Comparison of ENCODE assay signal across 19 cellular contexts in the genomic region with DNA sequence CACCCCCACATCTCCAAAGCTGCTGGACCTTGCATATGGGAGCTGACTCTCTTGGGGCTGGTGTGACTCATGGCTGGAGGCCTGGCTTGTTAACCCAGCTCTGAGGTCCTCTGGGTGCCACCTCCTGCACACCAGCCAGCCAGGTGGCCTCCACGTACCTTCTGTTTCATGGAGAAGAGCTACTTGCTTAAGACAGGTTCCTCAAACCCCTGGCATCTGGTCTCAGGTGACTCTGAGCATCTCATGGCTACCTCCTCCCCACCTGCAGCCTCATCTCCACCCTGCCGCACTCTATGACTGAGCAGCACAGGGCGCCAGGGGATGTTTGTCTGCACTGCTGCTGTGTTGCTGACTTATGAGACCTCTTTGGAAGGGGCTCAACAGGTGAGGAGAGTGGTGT. TPM values are rescaled to one million over a fixed set of nuclear protein-coding genes. Genes with fewer than 3 reads are reported as not detected.
DNase-seq lines count a peak whose midpoint lies in the region; ATAC-seq and TF ChIP-seq lines count a peak whose summit lies in the region.
"Had no signal": no experiment of that assay in that cellular context is flagged by ENCODE, and none has a peak within 500 bp of the region (broad histone marks: within the 10 kb centered on the region; RNA-seq: fewer than 3 reads in every experiment).

No MANE protein-coding gene starts in this region.

- ATAC-seq in stimulated activated effector memory CD8-positive, alpha-beta T cell treated with anti-CD3 and anti-CD28 coated beads, Interleukin-12 subunit alpha, Interleukin-12 subunit beta, amount 100 ng/mL, for 72 hours: no peak
- no peak for ATAC-seq in HG03520 (IDR thresholded peaks at IDR 0.05; ENCODE audit: unreplicated experiment)
- ATAC-seq: natural killer cell had no signal

- TF ChIP-seq CTCF in OCI-LY1 (IDR thresholded peaks at IDR 0.05; ENCODE audit: low read length) (no peak), dorsolateral prefrontal cortex (IDR thresholded peaks at IDR 0.05 in 54 of 56, conservative IDR thresholded peaks at IDR 0.05 in 2 of 56; ENCODE audit: low read depth in 1 of 56, partially characterized antibody in 56 of 56) (no peak), adrenal gland (IDR thresholded peaks at IDR 0.05) (no peak)

- no peaks in the 10 kb centered on the region for H4K20me1 ChIP-seq in OCI-LY1 (ENCODE audit: insufficient read depth, low read length)

- H3K4me1 Mint-ChIP-seq in activated CD4-positive, alpha-beta T cell treated with anti-CD3 and anti-CD28 coated beads, Interleukin-2, amount 10 ng/mL, durations not matched to agents 24 days and 14 days: peaks cover 38% of the 10 kb centered on the region
- H3K4me1 Mint-ChIP-seq in stimulated activated effector memory CD8-positive, alpha-beta T cell treated with anti-CD3 and anti-CD28 coated beads, Interleukin-12 subunit alpha, Interleukin-12 subunit beta, amount 100 ng/mL, for 72 hours: peaks cover 93% of the 10 kb centered on the region

- no peaks in the 10 kb centered on the region for H3K9me3 ChIP-seq in OCI-LY1 (ENCODE audit: low read length)
- H3K9me3 ChIP-seq in adrenal gland (replicated peaks in 1 of 3): no peaks in the 10 kb centered on the region
- H3K9me3 ChIP-seq: tibial nerve had no signal

- H3K79me2 ChIP-seq in OCI-LY1 (ENCODE audit: insufficient read depth, low read length): peaks cover 82% of the 10 kb centered on the region

- no peak overlapping the region for H3K9ac ChIP-seq in OCI-LY1 (ENCODE audit: low read length)
- H3K9ac ChIP-seq: GM23248 had no signal

- H2AFZ ChIP-seq in OCI-LY1 (ENCODE audit: low read length): no peak overlapping the region
- H2AFZ ChIP-seq: GM23248 had no signal

- no peaks in the 10 kb centered on the region for H3K9me2 ChIP-seq in OCI-LY1 (ENCODE audit: low read depth, low read length)

- H3K27me3 ChIP-seq in OCI-LY1 (ENCODE audit: insufficient read depth, low read length) (no peaks in the 10 kb centered on the region), dorsolateral prefrontal cortex (no peaks in the 10 kb centered on the region), adrenal gland (no peaks in the 10 kb centered on the region)
- H3K27me3 ChIP-seq: spleen, tibial nerve had no signal

- H3K27me3 Mint-ChIP-seq in activated CD4-positive, alpha-beta T cell treated with anti-CD3 and anti-CD28 coated beads, Interleukin-2, amount 10 ng/mL, durations not matched to agents 24 days and 14 days: no peaks in the 10 kb centered on the region
- H3K27me3 Mint-ChIP-seq: IgD-negative memory B cell had no signal

- H3K9me3 Mint-ChIP-seq in activated CD4-positive, alpha-beta T cell treated with anti-CD3 and anti-CD28 coated beads, Interleukin-2, amount 10 ng/mL, durations not matched to agents 24 days and 14 days: no peaks in the 10 kb centered on the region
- H3K9me3 Mint-ChIP-seq in stimulated activated effector memory CD8-positive, alpha-beta T cell treated with anti-CD3 and anti-CD28 coated beads, Interleukin-12 subunit alpha, Interleukin-12 subunit beta, amount 100 ng/mL, for 72 hours: no peaks in the 10 kb centered on the region
- H3K9me3 Mint-ChIP-seq: natural killer cell had no signal

- H3K4me3 ChIP-seq in OCI-LY1 (ENCODE audit: low read depth, low read length, poor library complexity, severe bottlenecking) (no peak overlapping the region), dorsolateral prefrontal cortex (peak overlapping the region in 1 of 59 donors; percentile 8), adrenal gland (no peak overlapping the region)
- H3K4me3 ChIP-seq: GM23248, spleen, tibial nerve had no signal

- TF ChIP-seq POLR2A in adrenal gland (IDR thresholded peaks at IDR 0.05): no peak

- no peak overlapping the region for H3K4me3 Mint-ChIP-seq in activated CD4-positive, alpha-beta T cell treated with anti-CD3 and anti-CD28 coated beads, Interleukin-2, amount 10 ng/mL, durations not matched to agents 24 days and 14 days
- no peak overlapping the region for H3K4me3 Mint-ChIP-seq in stimulated activated effector memory CD8-positive, alpha-beta T cell treated with anti-CD3 and anti-CD28 coated beads, Interleukin-12 subunit alpha, Interleukin-12 subunit beta, amount 100 ng/mL, for 72 hours
- H3K4me3 Mint-ChIP-seq: activated T-helper 1 cell treated with anti-CD3 and anti-CD28 coated beads, Interleukin-12 subunit alpha, Interleukin-12 subunit beta, Interleukin-2, Interleukin-4 antibody, amounts not matched to agents 30 ng/mL and 10 ng/mL and 1 ng/mL, durations not matched to agents 14 hours and 24 hours and 36 hours; IgD-negative memory B cell had no signal

- intact Hi-C loops in activated CD4-positive, alpha-beta T cell treated with anti-CD3 and anti-CD28 coated beads, Interleukin-2, amount 10 ng/mL, durations not matched to agents 24 days and 14 days (cut with micrococcal nuclease): no loop called here
- intact Hi-C loops in dorsolateral prefrontal cortex (cut with DNase I): loop anchor here in 1 of 2 donors (2.0 to 5.0 kb wide), 2 partner anchors 34 to 55 kb away; a partner anchor contains a TSS
- intact Hi-C loops in adrenal gland (cut with DNase I): no loop called here

- H3F3A ChIP-seq in OCI-LY1 (ENCODE audit: insufficient read depth, low read length): no peaks in the 10 kb centered on the region

- H3K36me3 Mint-ChIP-seq in activated CD4-positive, alpha-beta T cell treated with anti-CD3 and anti-CD28 coated beads, Interleukin-2, amount 10 ng/mL, durations not matched to agents 24 days and 14 days (ENCODE audit: low read depth): peaks cover 17% of the 10 kb centered on the region
- H3K36me3 Mint-ChIP-seq in stimulated activated effector memory CD8-positive, alpha-beta T cell treated with anti-CD3 and anti-CD28 coated beads, Interleukin-12 subunit alpha, Interleukin-12 subunit beta, amount 100 ng/mL, for 72 hours: peaks cover 5% of the 10 kb centered on the region
- H3K36me3 Mint-ChIP-seq: natural killer cell had no signal

- no peak overlapping the region; the same call in 1 of the 2 replicates for H3K4me2 ChIP-seq in OCI-LY1 (ENCODE audit: low read length)

- peaks cover 48% of the 10 kb centered on the region for H3K36me3 ChIP-seq in OCI-LY1 (ENCODE audit: insufficient read depth, low read length)
- no peaks in the 10 kb centered on the region for H3K36me3 ChIP-seq in adrenal gland (replicated peaks in 1 of 2)
- H3K36me3 ChIP-seq: tibial nerve had no signal

- DNase-seq in activated CD4-positive, alpha-beta T cell treated with anti-CD3 and anti-CD28 coated beads, Interleukin-2, amount 10 ng/mL, durations not matched to agents 24 days and 14 days: no peak
- DNase-seq in activated CD4-positive, alpha-beta T cell treated with anti-CD3 and anti-CD28 coated beads for 4 hours: no peak
- DNase-seq in dorsolateral prefrontal cortex (no peak), adrenal gland (no peak), 8988T (no peak)
- DNase-seq in stimulated activated effector memory CD8-positive, alpha-beta T cell treated with anti-CD3 and anti-CD28 coated beads, Interleukin-12 subunit alpha, Interleukin-12 subunit beta, amount 100 ng/mL, for 72 hours (ENCODE audit: low spot score in 2 of 2): no peak
- DNase-seq: DMS79; GM23248; islet precursor cell; natural killer cell; NCI-H2029 treated with DMSO at 0.1 percent for 48 hours; NCI-H510A; spleen; stimulated activated CD8-positive, alpha-beta memory T cell treated with anti-CD3 and anti-CD28 coated beads, Interleukin-4, amount 100 ng/mL, for 48 hours had no signal

- WGBS in adrenal gland, 4 donors: 97 to 100% (median 100%) methylated on average over 2 to 3 of the region's 3 CpGs

- H3K4me1 ChIP-seq in OCI-LY1 (ENCODE audit: insufficient read depth, low read length, severe bottlenecking) (peaks cover 72% of the 10 kb centered on the region), adrenal gland (replicated peaks in 1 of 2) (peaks cover 0 to 27% of the 10 kb centered on the region in 2 donors)

- peak overlapping the region; percentile 27 for H3K27ac ChIP-seq in OCI-LY1 (ENCODE audit: low read depth, low read length, poor library complexity, severe bottlenecking)
- peak overlapping the region in 45 of 59 donors; percentile 1 to 85 (median 53) for H3K27ac ChIP-seq in dorsolateral prefrontal cortex
- no peak overlapping the region for H3K27ac ChIP-seq in adrenal gland
- H3K27ac ChIP-seq: GM23248, spleen had no signal

- peak overlapping the region; percentile 25 for H3K27ac Mint-ChIP-seq in activated CD4-positive, alpha-beta T cell treated with anti-CD3 and anti-CD28 coated beads, Interleukin-2, amount 10 ng/mL, durations not matched to agents 24 days and 14 days
- H3K27ac Mint-ChIP-seq in stimulated activated effector memory CD8-positive, alpha-beta T cell treated with anti-CD3 and anti-CD28 coated beads, Interleukin-12 subunit alpha, Interleukin-12 subunit beta, amount 100 ng/mL, for 72 hours: peak overlapping the region; percentile 36
- H3K27ac Mint-ChIP-seq: activated T-helper 1 cell treated with anti-CD3 and anti-CD28 coated beads, Interleukin-12 subunit alpha, Interleukin-12 subunit beta, Interleukin-2, Interleukin-4 antibody, amounts not matched to agents 30 ng/mL and 10 ng/mL and 1 ng/mL, durations not matched to agents 14 hours and 24 hours and 36 hours; IgD-negative memory B cell had no signal

RNA-seq across cellular contexts. Expression of a gene that starts 55.7 kb away (rescaled TPM):
- 45.1 and 47.4 TPM in 2 replicates for total RNA-seq in activated CD4-positive, alpha-beta T cell treated with anti-CD3 and anti-CD28 coated beads, Interleukin-2, amount 10 ng/mL, durations not matched to agents 24 days and 14 days
- 100 to 1,000 TPM in 90 of 120 experiments, 10 to 100 TPM in 30; 54.7 to 211 (median 113) TPM for total RNA-seq in dorsolateral prefrontal cortex
- total RNA-seq in adrenal gland: 10 to 100 TPM; 37.4 to 64.3 (median 50.6) TPM
- 10 to 100 TPM; 18.7 to 26.5 (median 23.7) TPM for polyA plus RNA-seq in adrenal gland

Comparison
In these comparisons a context has a peak if more than half of its experiments do, and no peak if none do; other contexts are left out.
1. H3K27ac ChIP-seq: peak in OCI-LY1 (single experiment) and dorsolateral prefrontal cortex (45 of 59); none in adrenal gland (0 of 5).